In the genomic region with DNA sequence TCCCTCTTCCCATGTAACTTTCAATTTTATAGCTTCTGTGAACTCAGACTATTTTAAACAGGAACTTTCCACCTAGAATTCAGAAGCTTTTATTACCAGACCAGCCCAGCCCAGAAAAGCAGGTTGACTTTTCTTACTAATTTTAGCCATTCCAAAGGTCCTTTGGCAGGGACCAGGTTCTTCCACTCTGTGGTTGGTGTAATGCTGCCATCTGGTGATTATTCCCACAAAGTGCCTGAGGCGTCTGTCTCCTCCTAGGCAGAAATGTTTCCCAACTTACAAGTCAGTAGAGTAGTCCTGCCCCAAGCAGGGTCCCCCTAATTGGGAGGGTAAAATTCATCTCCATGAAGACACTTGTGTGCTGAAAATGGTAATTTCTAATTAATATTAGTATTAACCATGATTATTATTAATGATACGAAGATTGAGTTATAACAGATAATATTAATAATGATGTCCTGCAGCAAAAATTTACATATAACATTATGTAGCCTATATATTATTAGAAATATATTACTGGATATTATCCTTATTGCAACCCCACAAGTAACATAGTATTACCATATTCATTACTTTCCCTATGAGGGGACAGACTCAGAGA, we compare ENCODE assay signal across 1 cellular context.
A peak's percentile ranks its signal among the peaks of the same experiment; 100 is the strongest.
TF ChIP-seq lines count a peak whose summit lies in the region.

No MANE protein-coding gene starts in this region.

TF ChIP-seq in HepG2, 621 proteins besides CTCF, POLR2A, EP300 and RAD21 (continued from another document):
- TF ChIP-seq, protein P1, sequence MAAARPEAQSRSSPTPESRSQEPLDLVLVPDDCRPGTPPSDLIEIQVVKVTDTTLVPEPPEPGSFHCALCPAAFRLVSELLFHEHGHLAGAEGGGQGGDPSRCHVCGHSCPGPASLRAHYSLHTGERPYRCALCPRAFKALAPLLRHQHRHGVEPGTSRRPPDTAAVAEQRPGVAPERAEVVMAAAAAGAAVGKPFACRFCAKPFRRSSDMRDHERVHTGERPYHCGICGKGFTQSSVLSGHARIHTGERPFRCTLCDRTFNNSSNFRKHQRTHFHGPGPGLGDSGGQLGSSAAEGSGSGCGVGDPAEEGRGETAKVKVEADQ (CRISPR knock-in tag; IDR thresholded peaks at IDR 0.05; ENCODE audit: borderline replicate concordance) = no peak
- TF ChIP-seq HNF4A (CRISPR knock-in tag; IDR thresholded peaks at IDR 0.05) = 0 out of 2 replicates have a peak, but pooled peaks have one; percentile 16
- TF ChIP-seq SMC3 (IDR thresholded peaks at IDR 0.05; ENCODE audit: low read length) = peak; percentile 83
- peak; percentile 45; the same call in 1 of the 2 replicates for TF ChIP-seq HNF4G (IDR thresholded peaks at IDR 0.05; ENCODE audit: borderline replicate concordance, low read depth, low read length)
- TF ChIP-seq HNF4G (CRISPR knock-in tag; IDR thresholded peaks at IDR 0.05; ENCODE audit: borderline replicate concordance, low read depth) = no peak
- peak; percentile 83 for TF ChIP-seq STAG1 (CRISPR knock-in tag; IDR thresholded peaks at IDR 0.05)
